8 cellular contexts compared by ENCODE assay signal in genomic region chr5:163459888-163460561, GRCh38. TPM values are rescaled to one million over a fixed set of nuclear protein-coding genes. Genes with fewer than 3 reads are reported as not detected.
DNase-seq lines count a peak whose midpoint lies in the region; ATAC-seq lines count a peak whose summit lies in the region.

Gene NUDCD2, minus strand, starts transcription at chr5:163460102. Its CDS starts 52 bp downstream, at chr5:163460050.

- DNase-seq in COLO668 (lab: John Stamatoyannopoulos, UW; ENCODE audit: unreplicated experiment) (peak; percentile 88), HS-27A (ENCODE audit: low read depth) (peak; percentile 85), NK-92 (lab: John Stamatoyannopoulos, UW; ENCODE audit: unreplicated experiment) (peak; percentile 90), lung microvascular endothelial cell (ENCODE audit: low read depth in 2 of 2) (peak; percentile 99)
- peak; percentile 99 for DNase-seq in activated CD8-positive, alpha-beta memory T cell treated with anti-CD3 and anti-CD28 coated beads for 24 hours
- peak; percentile 96 for DNase-seq in effector CD8-positive, alpha-beta T cell (lab: John Stamatoyannopoulos, UW)
- peak; percentile 85 to 91 (median 91) for DNase-seq in stimulated activated CD4-positive, alpha-beta T cell treated with anti-CD3 and anti-CD28 coated beads, TNF-alpha, amount 100 ng/mL, for 48 hours (ENCODE audit: low read depth in 3 of 3)

- ATAC-seq in GM19467 (IDR thresholded peaks at IDR 0.05; ENCODE audit: unreplicated experiment) = peak; percentile 83

RNA-seq across cellular contexts. Expression of gene NUDCD2, which starts in this region (rescaled TPM):
- 3.9 and 4.2 TPM in 2 replicates for total RNA-seq in lung microvascular endothelial cell

Comparison
In these comparisons a context has a peak if more than half of its experiments do, and no peak if none do; other contexts are left out.
1. Peak in every context shown above with its lines: DNase-seq and ATAC-seq.